8 cellular contexts compared by ENCODE assay signal in genomic region chr4:15003891-15004700, GRCh38. TPM values are rescaled to one million over a fixed set of nuclear protein-coding genes. Genes with fewer than 3 reads are reported as not detected.
DNase-seq lines count a peak whose midpoint lies in the region; ATAC-seq and TF ChIP-seq lines count a peak whose summit lies in the region.

No MANE protein-coding gene starts in this region.

- peaks cover 31% of the 10 kb centered on the region for H3K4me1 Mint-ChIP-seq in central memory CD8-positive, alpha-beta T cell

- no peaks in the 10 kb centered on the region for H3K27me3 Mint-ChIP-seq in central memory CD8-positive, alpha-beta T cell

- DNase-seq in GM12865 (ENCODE audit: low read depth), result peak; percentile 63
- peak; percentile 9 for DNase-seq in activated CD4-positive, CD25-positive, alpha-beta regulatory T cell treated with anti-CD3 and anti-CD28 coated beads, Interleukin-2, amount 50 U/mL, for 16 hours (ENCODE audit: low read depth, low spot score)
- DNase-seq in central memory CD8-positive, alpha-beta T cell (ENCODE audit: low spot score in 2 of 2), result peak in 1 of 2 donors; percentile 36
- DNase-seq in left lobe of liver (ENCODE audit: low spot score), result peak; percentile 66
- peak; percentile 31 to 32 for DNase-seq in stimulated activated CD4-positive, alpha-beta T cell treated with anti-CD3 and anti-CD28 coated beads, Interleukin-2, amount 100 ng/mL, for 48 hours
- DNase-seq in middle frontal gyrus (ENCODE audit: extremely low spot score, low spot score), result no peak
- no peak for DNase-seq in epidermal melanocyte (ENCODE audit: insufficient read length, low spot score)

- peak overlapping the region; percentile 83 for H3K4me3 ChIP-seq in GM12865 (ENCODE audit: low read depth, low read length)

- TF ChIP-seq CTCF in GM12865 (IDR thresholded peaks at IDR 0.05; ENCODE audit: insufficient read depth, low read depth, low read length, missing control alignments), result no peak

- no peaks in the 10 kb centered on the region for H3K9me3 Mint-ChIP-seq in central memory CD8-positive, alpha-beta T cell

- peak overlapping the region; percentile 92 for H3K4me3 Mint-ChIP-seq in central memory CD8-positive, alpha-beta T cell

- peak overlapping the region; percentile 25 for H3K27ac Mint-ChIP-seq in central memory CD8-positive, alpha-beta T cell (ENCODE audit: low read depth)

- ATAC-seq in HG03342 (IDR thresholded peaks at IDR 0.05; ENCODE audit: unreplicated experiment), result peak; percentile 1
- ATAC-seq in central memory CD8-positive, alpha-beta T cell (replicated peaks; ENCODE audit: extremely low read depth, poor library complexity, severe bottlenecking), result peak; percentile 2
- no peak for ATAC-seq in left lobe of liver

- H3K36me3 Mint-ChIP-seq in central memory CD8-positive, alpha-beta T cell (ENCODE audit: insufficient read depth), result peaks cover 36% of the 10 kb centered on the region

RNA-seq across cellular contexts. Expression of gene CPEB2, which starts 1.8 kb away (rescaled TPM):
- 13.8 TPM for total RNA-seq in left lobe of liver

Comparison
In these comparisons a context has a peak if more than half of its experiments do, and no peak if none do; other contexts are left out.
1. DNase-seq: peak in GM12865 (single experiment), activated CD4-positive, CD25-positive, alpha-beta regulatory T cell treated with anti-CD3 and anti-CD28 coated beads, Interleukin-2, amount 50 U/mL, for 16 hours (single experiment), left lobe of liver (single experiment) and stimulated activated CD4-positive, alpha-beta T cell treated with anti-CD3 and anti-CD28 coated beads, Interleukin-2, amount 100 ng/mL, for 48 hours (2 of 2); none in middle frontal gyrus (single experiment) and epidermal melanocyte (single experiment).